Comparison of ENCODE assay signal across 23 cellular contexts in genomic region chr3:173719585-173719984, GRCh38.
DNase-seq lines count a peak whose midpoint lies in the region; ATAC-seq and TF ChIP-seq lines count a peak whose summit lies in the region.
"Had no signal": no experiment of that assay in that cellular context is flagged by ENCODE, and none has a peak within 500 bp of the region (broad histone marks: within the 10 kb centered on the region; RNA-seq: fewer than 3 reads in every experiment).

No MANE protein-coding gene starts in this region.

- peaks cover 13 to 19% of the 10 kb centered on the region in 2 experiments for H3K4me1 Mint-ChIP-seq in H9
- peaks cover 22% of the 10 kb centered on the region for H3K4me1 Mint-ChIP-seq in WTC11
- no peaks in the 10 kb centered on the region for H3K4me1 Mint-ChIP-seq in glutamatergic neuron (ENCODE audit: low read depth, unreplicated experiment)
- H3K4me1 Mint-ChIP-seq: CD14-positive monocyte; CD8-positive, alpha-beta memory T cell had no signal

- H3K27ac Mint-ChIP-seq in H9: peak overlapping the region; percentile 74 to 94 (median 88)
- H3K27ac Mint-ChIP-seq in WTC11: peak overlapping the region; percentile 69; the same call in 1 of the 2 replicates
- no peak overlapping the region for H3K27ac Mint-ChIP-seq in glutamatergic neuron (ENCODE audit: unreplicated experiment)
- H3K27ac Mint-ChIP-seq: CD14-positive monocyte; CD4-positive, alpha-beta T cell; CD8-positive, alpha-beta memory T cell had no signal

- no peak overlapping the region for H3K27ac ChIP-seq in H9 (ENCODE audit: insufficient read length, low read depth, low read length)
- H3K27ac ChIP-seq in trophoblast cell (ENCODE audit: low read depth, low read length): no peak overlapping the region
- H3K27ac ChIP-seq: A549; BLaER1 treated with 17β-estradiol and CSF1 and Interleukin-3, amounts not matched to agents 10 nM and 100 nM had no signal

- H4K5ac ChIP-seq in H9 (ENCODE audit: insufficient read length, low read depth, low read length): no peak overlapping the region

- H4K8ac ChIP-seq in H9 (replicated peaks; ENCODE audit: insufficient read length, low read depth, low read length) (no peak overlapping the region), trophoblast cell (ENCODE audit: low read depth, low read length) (no peak overlapping the region)

- H3K4me2 ChIP-seq in H9 (ENCODE audit: insufficient read depth, insufficient read length, low read length): no peak overlapping the region
- H3K4me2 ChIP-seq in trophoblast cell (ENCODE audit: low read length): no peak overlapping the region
- H3K4me2 ChIP-seq: A549; BLaER1 treated with 17β-estradiol and CSF1 and Interleukin-3, amounts not matched to agents 10 nM and 100 nM had no signal

- no peak overlapping the region for H3T11ph ChIP-seq in H9 (ENCODE audit: low read length)

- H3K14ac ChIP-seq in H9 (ENCODE audit: insufficient read depth, low read length) (no peak overlapping the region), trophoblast cell (ENCODE audit: low read length) (no peak overlapping the region)

- no peak overlapping the region for H2BK20ac ChIP-seq in H9 (ENCODE audit: low read depth, low read length, poor library complexity, severe bottlenecking)

- H3K4me1 ChIP-seq in H9 (ENCODE audit: insufficient read depth, low read length) (peaks cover 3% of the 10 kb centered on the region; the same call in 1 of the 2 replicates), trophoblast cell (ENCODE audit: control insufficient read depth in 1 of 2, insufficient read depth in 2 of 2, low read length in 2 of 2) (no peaks in the 10 kb centered on the region)
- H3K4me1 ChIP-seq: A549; BE2C; BLaER1 treated with 17β-estradiol and CSF1 and Interleukin-3, amounts not matched to agents 10 nM and 100 nM had no signal

- no CpG with 5 or more reads among the region's 3 CpGs for WGBS in H9 (ENCODE audit: extremely low coverage, insufficient read length, low lambda C conversion rate)
- no CpG with 5 or more reads among the region's 3 CpGs for WGBS in trophoblast cell (ENCODE audit: extremely low coverage, insufficient coverage, insufficient read length)

- no peak for DNase-seq in H9
- DNase-seq in WTC11 (ENCODE audit: low spot score): no peak
- DNase-seq in glutamatergic neuron: no peak
- DNase-seq in left colon: no peak
- DNase-seq in trophoblast cell: no peak
- no peak for DNase-seq in MG63
- DNase-seq: 8988T; ACHN; AML-193; BE2C; CD4-positive, alpha-beta T cell; CD8-positive, alpha-beta memory T cell; DMS 273 treated with DMSO at 0.1 percent for 48 hours; DMS79; EL; GDM1; H7 had no signal

- H2AFZ ChIP-seq in H9 (ENCODE audit: low read length) (no peak overlapping the region), trophoblast cell (ENCODE audit: insufficient read depth, low read length, poor library complexity) (no peak overlapping the region)

- H3K79me2 ChIP-seq in H9 (ENCODE audit: insufficient read depth, low read length) (no peaks in the 10 kb centered on the region), trophoblast cell (ENCODE audit: control insufficient read depth, insufficient read depth, low read length, poor library complexity) (no peaks in the 10 kb centered on the region)

- intact Hi-C loops in left colon (cut with DNase I, micrococcal nuclease): no loop called here

- H3K27me3 Mint-ChIP-seq in H9 (ENCODE audit: low read depth): no peaks in the 10 kb centered on the region
- no peaks in the 10 kb centered on the region for H3K27me3 Mint-ChIP-seq in WTC11 (ENCODE audit: low read depth)
- H3K27me3 Mint-ChIP-seq in glutamatergic neuron (ENCODE audit: unreplicated experiment): no peaks in the 10 kb centered on the region
- H3K27me3 Mint-ChIP-seq: CD4-positive, alpha-beta T cell; CD8-positive, alpha-beta memory T cell had no signal

- CTCF ChIA-PET in WTC11 (lab: Charles Lee): no interaction called here

- H3K9ac ChIP-seq in H9 (ENCODE audit: extremely low read depth, insufficient read length, low read length) (no peak overlapping the region), trophoblast cell (ENCODE audit: low read length) (no peak overlapping the region)
- H3K9ac ChIP-seq: BLaER1 treated with 17β-estradiol and CSF1 and Interleukin-3, amounts not matched to agents 10 nM and 100 nM had no signal

- H2BK5ac ChIP-seq in H9 (ENCODE audit: insufficient read length, low read length) (no peak overlapping the region), trophoblast cell (ENCODE audit: low read depth, low read length, poor library complexity) (no peak overlapping the region)

- H2BK120ac ChIP-seq in H9 (ENCODE audit: low read depth, low read length, poor library complexity, severe bottlenecking) (no peak overlapping the region), trophoblast cell (ENCODE audit: insufficient read depth, low read length, poor library complexity) (no peak overlapping the region)

- H3K79me1 ChIP-seq in H9 (ENCODE audit: insufficient read depth, low read depth, low read length, poor library complexity, severe bottlenecking) (no peaks in the 10 kb centered on the region), trophoblast cell (ENCODE audit: low read length) (no peaks in the 10 kb centered on the region)

- H3K18ac ChIP-seq in H9 (ENCODE audit: insufficient read length, low read depth, low read length) (no peak overlapping the region), trophoblast cell (ENCODE audit: low read length) (no peak overlapping the region)

- H3K9me3 ChIP-seq in H9 (ENCODE audit: control insufficient read depth, low read depth, low read length) (no peaks in the 10 kb centered on the region), trophoblast cell (ENCODE audit: insufficient read depth, low read depth, low read length) (no peaks in the 10 kb centered on the region), MG63 (no peaks in the 10 kb centered on the region)
- H3K9me3 ChIP-seq: A549; BE2C; BLaER1 treated with 17β-estradiol and CSF1 and Interleukin-3, amounts not matched to agents 10 nM and 100 nM had no signal

- no peak overlapping the region for H4K12ac ChIP-seq in trophoblast cell (ENCODE audit: low read depth, low read length)

- H3K4me3 Mint-ChIP-seq in H9 (no peak overlapping the region), WTC11 (no peak overlapping the region), glutamatergic neuron (ENCODE audit: unreplicated experiment) (no peak overlapping the region)
- H3K4me3 Mint-ChIP-seq: CD14-positive monocyte; CD4-positive, alpha-beta T cell; CD8-positive, alpha-beta memory T cell had no signal

- POLR2A ChIA-PET in WTC11 (lab: Charles Lee): no interaction called here

- H2BK12ac ChIP-seq in H9 (ENCODE audit: insufficient read length, low read depth, low read length): no peak overlapping the region
- H2BK12ac ChIP-seq in trophoblast cell (ENCODE audit: low read length): no peak overlapping the region

- H3K4ac ChIP-seq in H9 (ENCODE audit: low read depth, low read length) (no peak overlapping the region), trophoblast cell (ENCODE audit: low read depth, low read length) (no peak overlapping the region)

- H3K23ac ChIP-seq in H9 (ENCODE audit: insufficient read length, low read depth, low read length): no peak overlapping the region
- no peak overlapping the region for H3K23ac ChIP-seq in trophoblast cell (ENCODE audit: low read length)

- H4K20me1 ChIP-seq in H9 (ENCODE audit: control insufficient read depth, insufficient read depth, insufficient read length): no peaks in the 10 kb centered on the region
- H4K20me1 ChIP-seq: BLaER1 treated with 17β-estradiol and CSF1 and Interleukin-3, amounts not matched to agents 10 nM and 100 nM had no signal

- H4K91ac ChIP-seq in H9 (ENCODE audit: insufficient read length, low read depth, low read length) (no peak overlapping the region), trophoblast cell (ENCODE audit: low read depth, low read length) (no peak overlapping the region)

- no peaks in the 10 kb centered on the region for H3K9me3 Mint-ChIP-seq in H9
- H3K9me3 Mint-ChIP-seq in WTC11: no peaks in the 10 kb centered on the region
- no peaks in the 10 kb centered on the region for H3K9me3 Mint-ChIP-seq in glutamatergic neuron (ENCODE audit: unreplicated experiment)

- H3K36me3 ChIP-seq in trophoblast cell (ENCODE audit: control insufficient read depth in 1 of 2, insufficient read depth in 2 of 2, low read length in 2 of 2) (no peaks in the 10 kb centered on the region), MG63 (no peaks in the 10 kb centered on the region)
- H3K36me3 ChIP-seq: BE2C; BLaER1 treated with 17β-estradiol and CSF1 and Interleukin-3, amounts not matched to agents 10 nM and 100 nM had no signal

- H3K36me3 Mint-ChIP-seq in H9 (ENCODE audit: insufficient read depth in 1 of 3, low read depth in 3 of 3) (no peaks in the 10 kb centered on the region), WTC11 (no peaks in the 10 kb centered on the region), glutamatergic neuron (ENCODE audit: unreplicated experiment) (no peaks in the 10 kb centered on the region)
- H3K36me3 Mint-ChIP-seq: CD14-positive monocyte; CD8-positive, alpha-beta memory T cell had no signal

- no peaks in the 10 kb centered on the region for H3K23me2 ChIP-seq in H9 (ENCODE audit: insufficient read length, low read depth, low read length, poor library complexity, severe bottlenecking)

- TF ChIP-seq CTCF in H9 (conservative IDR thresholded peaks at IDR 0.05): no peak
- TF ChIP-seq CTCF in WTC11 (IDR thresholded peaks at IDR 0.05): no peak
- TF ChIP-seq CTCF in glutamatergic neuron (IDR thresholded peaks at IDR 0.05; ENCODE audit: partially characterized antibody, unreplicated experiment): peak; percentile 4

- ATAC-seq in WTC11: peak; percentile 62
- ATAC-seq in left colon: no peak
- no peak for ATAC-seq in GM18519 (IDR thresholded peaks at IDR 0.05; ENCODE audit: low FRiP score, unreplicated experiment)
- ATAC-seq: A549, GM12878, HCT116 had no signal

- H2AK5ac ChIP-seq in H9 (ENCODE audit: insufficient read length, low read length) (no peak overlapping the region), trophoblast cell (ENCODE audit: low read length) (no peak overlapping the region)

- no peak overlapping the region for H2BK15ac ChIP-seq in H9 (ENCODE audit: low read depth, low read length)

- no peaks in the 10 kb centered on the region for H3K27me3 ChIP-seq in H9 (ENCODE audit: insufficient read depth, low read length)
- no peaks in the 10 kb centered on the region for H3K27me3 ChIP-seq in trophoblast cell (ENCODE audit: insufficient read depth, low read length)
- H3K27me3 ChIP-seq in MG63: no peaks in the 10 kb centered on the region
- H3K27me3 ChIP-seq: BE2C; BLaER1 treated with 17β-estradiol and CSF1 and Interleukin-3, amounts not matched to agents 10 nM and 100 nM had no signal

- no peak overlapping the region for H3K56ac ChIP-seq in H9 (ENCODE audit: insufficient read length, low read depth, low read length)

- H3K4me3 ChIP-seq in trophoblast cell (ENCODE audit: low read depth, low read length): no peak overlapping the region
- H3K4me3 ChIP-seq in MG63: no peak overlapping the region
- H3K4me3 ChIP-seq: A549; BLaER1 treated with 17β-estradiol and CSF1 and Interleukin-3, amounts not matched to agents 10 nM and 100 nM; GM12878 had no signal

TF ChIP-seq in WTC11, 78 proteins besides CTCF, POLR2A, EP300 and RAD21 (continues in another document):
- TF ChIP-seq ZNF671 (CRISPR knock-in tag; IDR thresholded peaks at IDR 0.05) (no peak), KAT7 (CRISPR knock-in tag; IDR thresholded peaks at IDR 0.05; ENCODE audit: borderline replicate concordance) (no peak), OVOL2 (CRISPR knock-in tag; IDR thresholded peaks at IDR 0.05; ENCODE audit: borderline replicate concordance) (no peak), GRHL2 (CRISPR knock-in tag; IDR thresholded peaks at IDR 0.05; ENCODE audit: insufficient replicate concordance, severe bottlenecking) (no peak)
